Comparison of ENCODE assay signal across 30 cellular contexts in the genomic region with DNA sequence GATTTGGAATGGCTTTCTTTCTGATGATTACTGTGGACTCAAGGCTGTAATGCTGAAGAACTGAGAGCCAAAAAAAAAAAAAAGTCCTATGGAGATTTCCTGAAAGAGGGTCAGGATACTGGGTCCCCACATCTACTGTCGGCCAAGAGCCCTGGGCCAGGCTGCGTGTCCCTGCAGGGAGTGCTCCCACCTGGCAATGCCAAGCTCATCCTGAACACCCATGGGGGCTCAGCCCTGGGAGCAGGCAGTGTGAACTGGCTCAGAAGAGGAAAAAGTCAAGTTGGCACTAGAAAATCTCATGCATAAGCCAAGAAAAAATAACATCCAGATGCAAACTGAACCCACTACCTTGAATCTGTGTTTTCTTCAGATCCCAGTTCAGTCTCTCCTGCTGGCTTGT. TPM values are rescaled to one million over a fixed set of nuclear protein-coding genes. Genes with fewer than 3 reads are reported as not detected.
"Had no signal": no experiment of that assay in that cellular context is flagged by ENCODE, and none has a peak within 500 bp of the region (broad histone marks: within the 10 kb centered on the region; RNA-seq: fewer than 3 reads in every experiment).

No MANE protein-coding gene starts in this region.

- H3K9me3 ChIP-seq: adrenal gland, body of pancreas, breast epithelium had no signal

- H3K27ac ChIP-seq: adrenal gland, body of pancreas, brain microvascular endothelial cell, breast epithelium, VCaP had no signal

- H3K4me3 ChIP-seq: adrenal gland, body of pancreas, breast epithelium had no signal

- H3K36me3 ChIP-seq: adrenal gland, brain microvascular endothelial cell, breast epithelium had no signal

- DNase-seq: activated B cell treated with CpG ODN at 0.5 μM for 24 hours; activated CD4-positive, alpha-beta memory T cell treated with anti-CD3 and anti-CD28 coated beads for 36 hours; activated CD4-positive, alpha-beta T cell treated with anti-CD3 and anti-CD28 coated beads for 4 hours; activated CD4-positive, alpha-beta T cell treated with anti-CD3 and anti-CD28 coated beads, Interleukin-2, amount 10 ng/mL, durations not matched to agents 24 days and 14 days; activated CD4-positive, alpha-beta T cell treated with anti-CD3 and anti-CD28 coated beads, Interleukin-2, amount 50 U/mL, for 1 hour; activated CD4-positive, alpha-beta T cell treated with anti-CD3 and anti-CD28 coated beads, Interleukin-2, amount 50 U/mL, for 4 hours; activated CD4-positive, CD25-positive, alpha-beta regulatory T cell treated with anti-CD3 and anti-CD28 coated beads, Interleukin-2, amount 50 U/mL, for 72 hours; activated CD8-positive, alpha-beta memory T cell treated with anti-CD3 and anti-CD28 coated beads, Interleukin-2, amount 50 U/mL, for 4 hours; activated CD8-positive, alpha-beta T cell treated with anti-CD3 and anti-CD28 coated beads for 36 hours; activated effector memory CD4-positive, alpha-beta T cell treated with anti-CD3 and anti-CD28 coated beads, Interleukin-2, amount 50 U/mL, for 16 hours; activated gamma-delta T cell treated with Interleukin-2 at 50 U/mL for 16 hours; activated naive CD4-positive, alpha-beta T cell; activated naive CD4-positive, alpha-beta T cell treated with anti-CD3 and anti-CD28 coated beads for 36 hours; activated naive CD4-positive, alpha-beta T cell treated with anti-CD3 and anti-CD28 coated beads, Interleukin-2, amount 50 U/mL, for 16 hours; activated naive CD8-positive, alpha-beta T cell treated with anti-CD3 and anti-CD28 coated beads for 36 hours; activated T-cell treated with anti-CD3 and anti-CD28 coated beads for 4 hours; activated T-cell treated with anti-CD3 and anti-CD28 coated beads, Interleukin-2, amount 50 U/mL, for 1 hour; activated T-cell treated with anti-CD3 and anti-CD28 coated beads, Interleukin-2, amount 50 U/mL, for 4 hours; activated T-cell treated with anti-CD3 and anti-CD28 coated beads, Interleukin-2, amount 50 U/mL, for 72 hours; adrenal gland; amniotic stem cell; aorta; body of pancreas; brain microvascular endothelial cell; caudate nucleus; cerebellar nuclear complex; T-helper 2 cell; T-helper 9 cell had no signal

- H3K4me1 ChIP-seq: adrenal gland, body of pancreas, breast epithelium had no signal

- H3K27me3 ChIP-seq: body of pancreas had no signal

RNA-seq across cellular contexts. Expression of gene SLC10A1, which starts 47.1 kb away (rescaled TPM):
- polyA plus RNA-seq: adrenal gland, aorta had no signal
